In the genomic region with DNA sequence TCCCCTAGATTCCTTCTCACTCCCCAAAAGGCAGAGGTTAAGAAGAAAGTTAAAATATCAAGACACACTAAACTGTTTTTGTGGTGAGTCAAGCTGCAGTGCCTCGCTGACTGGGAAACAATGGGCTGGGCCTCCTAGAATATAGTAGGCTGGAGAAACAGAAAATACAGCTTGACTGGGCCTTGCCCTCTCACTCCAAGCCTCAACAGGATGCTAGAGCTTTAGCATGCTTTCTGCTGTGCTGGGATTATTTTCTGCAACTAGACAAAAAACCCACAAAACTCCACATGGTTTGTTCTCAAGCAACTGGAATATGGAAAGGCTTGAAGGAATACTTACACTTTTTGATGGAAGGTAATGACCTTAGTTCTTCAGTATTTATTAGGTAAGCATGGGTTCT, we compare ENCODE assay signal across 8 cellular contexts. TPM values are rescaled to one million over a fixed set of nuclear protein-coding genes. Genes with fewer than 3 reads are reported as not detected.
DNase-seq lines count a peak whose midpoint lies in the region; ATAC-seq and TF ChIP-seq lines count a peak whose summit lies in the region.

No MANE protein-coding gene starts in this region.

- H3K27ac ChIP-seq in Panc1 (ENCODE audit: low read length) (peak overlapping the region; percentile 5), esophagus (ENCODE audit: low read depth in 2 of 2, low read length in 1 of 2) (peak overlapping the region; percentile 95)

- in situ Hi-C loops in Panc1 (cut with HindIII; ENCODE audit: low pct_unique_long_range_greater_than_20kb, low sequenced_read_pairs), result no loop called here

- H3K9me3 ChIP-seq in Panc1 (ENCODE audit: control insufficient read depth, insufficient read depth, low read depth, low read length) (no peaks in the 10 kb centered on the region), esophagus (ENCODE audit: control insufficient read depth in 2 of 2, insufficient read depth in 1 of 2, low read depth in 1 of 2, low read length in 1 of 2) (no peaks in the 10 kb centered on the region)

- intact Hi-C loops in Panc1 (cut with micrococcal nuclease; ENCODE audit: unreplicated experiment), result loop anchor here (5.0 kb wide), 1 partner anchor 84 kb away; no protein-coding TSS in a partner anchor

- no peaks in the 10 kb centered on the region for H3K27me3 Mint-ChIP-seq in neural crest cell (ENCODE audit: low read depth)

- H3K4me1 ChIP-seq in Panc1 (ENCODE audit: control insufficient read depth, insufficient read depth, low read length), result peaks cover 42% of the 10 kb centered on the region
- H3K4me1 ChIP-seq in esophagus (ENCODE audit: control insufficient read depth in 2 of 2, insufficient read depth in 2 of 2, low read length in 1 of 2), result peaks cover 9 to 18% of the 10 kb centered on the region in 2 donors

- POLR2A ChIA-PET in Panc1 (lab: Charles Lee), result interaction anchor here (0.6 to 0.9 kb wide), 2 partner anchors 22 to 506 kb away, joined by 3 to 6 read pairs; no protein-coding TSS in a partner anchor

- 7 to 29% methylated on average over 1 of the region's 1 CpG for WGBS in esophagus, 2 donors

- peaks cover 58% of the 10 kb centered on the region for H3K4me1 Mint-ChIP-seq in neural crest cell

- no peaks in the 10 kb centered on the region for H3K9me3 Mint-ChIP-seq in neural crest cell

- peak overlapping the region; percentile 4 for H3K4me3 Mint-ChIP-seq in neural crest cell

- H3K36me3 ChIP-seq in Panc1 (ENCODE audit: control insufficient read depth, insufficient read depth, low read length) (no peaks in the 10 kb centered on the region), esophagus (ENCODE audit: control insufficient read depth in 2 of 2, insufficient read depth in 2 of 2, low read length in 1 of 2) (no peaks in the 10 kb centered on the region)

- TF ChIP-seq CTCF in AG10803 (conservative IDR thresholded peaks at IDR 0.05; ENCODE audit: low read length) (no peak), Panc1 (IDR thresholded peaks at IDR 0.05) (no peak), neural crest cell (conservative IDR thresholded peaks at IDR 0.05) (no peak)

- peak; percentile 51; the same call in 1 of the 2 replicates for ATAC-seq in Panc1
- ATAC-seq in HG03520 (IDR thresholded peaks at IDR 0.05; ENCODE audit: unreplicated experiment), result no peak

- no TSS peak for BruUV-seq in Panc1 (replicated peaks; lab: Mats Ljungman, UMichigan)

- no peaks in the 10 kb centered on the region for H3K36me3 Mint-ChIP-seq in neural crest cell (ENCODE audit: low read depth)

- DNase-seq in AG10803 (ENCODE audit: low read depth) (peak; percentile 55), Panc1 (ENCODE audit: low read depth, low spot score) (no peak), neural crest cell (ENCODE audit: low read depth, low spot score) (no peak), HuH-7 (ENCODE audit: low spot score) (no peak), NCI-H2107 (lab: John Stamatoyannopoulos, UW) (no peak), NCI-H1436 (lab: John Stamatoyannopoulos, UW) (no peak)

- no peaks in the 10 kb centered on the region for H3K27me3 ChIP-seq in Panc1 (ENCODE audit: control insufficient read depth, insufficient read depth, low read length)
- no peaks in the 10 kb centered on the region for H3K27me3 ChIP-seq in esophagus (ENCODE audit: control insufficient read depth in 1 of 2, insufficient read depth in 2 of 2, low read length in 2 of 2)

- peak overlapping the region; percentile 89 for H3K27ac Mint-ChIP-seq in neural crest cell (ENCODE audit: unreplicated experiment)

- CTCF ChIA-PET in Panc1 (lab: Charles Lee), result interaction anchor here (0.6 kb wide), 1 partner anchor 61 kb away, joined by 3 read pairs; no protein-coding TSS in a partner anchor

- H3K4me3 ChIP-seq in AG10803 (ENCODE audit: low read length), result no peak overlapping the region
- no peak overlapping the region for H3K4me3 ChIP-seq in Panc1 (ENCODE audit: low read depth in 2 of 2, low read length in 2 of 2)
- no peak overlapping the region for H3K4me3 ChIP-seq in esophagus (ENCODE audit: low read depth in 1 of 2, low read length in 2 of 2)

RNA-seq across cellular contexts. Expression of a gene that starts 27.9 kb away (rescaled TPM):
- 43.8 TPM for total RNA-seq in Panc1 (2021; ENCODE audit: unreplicated experiment)
- polyA plus RNA-seq in Panc1 (2012; ENCODE audit: insufficient read length), result 20.6 TPM
- polyA plus RNA-seq in esophagus, result 10 to 100 TPM in 1 of 2 donors, 1 to 10 TPM in 1; 9.6 to 15.3 TPM
- total RNA-seq in neural crest cell, result 32.8 and 35.7 TPM in 2 replicates
